In genomic region chr9:86792136-86792535, GRCh38 we compare ENCODE assay signal across 21 cellular contexts.
DNase-seq lines count a peak whose midpoint lies in the region; ATAC-seq, FAIRE-seq and TF ChIP-seq lines count a peak whose summit lies in the region.
"Had no signal": no experiment of that assay in that cellular context is flagged by ENCODE, and none has a peak within 500 bp of the region (broad histone marks: within the 10 kb centered on the region; RNA-seq: fewer than 3 reads in every experiment).

No MANE protein-coding gene starts in this region.

- no peak for FAIRE-seq in bronchial epithelial cell (lab: Jason Lieb, UNC)

- H3K36me3 ChIP-seq in bronchial epithelial cell (ENCODE audit: control insufficient read depth, insufficient read depth, low read length) (no peaks in the 10 kb centered on the region), H7 (replicated peaks; ENCODE audit: control insufficient read depth, insufficient read depth, low read length) (no peaks in the 10 kb centered on the region)
- H3K36me3 ChIP-seq: thoracic aorta had no signal

- no peak overlapping the region for H3K4me3 Mint-ChIP-seq in stimulated activated effector memory CD8-positive, alpha-beta T cell treated with anti-CD3 and anti-CD28 coated beads, Interleukin-12 subunit alpha, Interleukin-12 subunit beta, amount 100 ng/mL, for 72 hours
- H3K4me3 Mint-ChIP-seq: dendritic cell treated with granulocyte-macrophage colony-stimulating factor and Interleukin-4, amounts not matched to agents 40 ng/mL and 50 ng/mL, for 4 days; naive thymus-derived CD8-positive, alpha-beta T cell had no signal

- peak; percentile 39 for DNase-seq in HFF-Myc (ENCODE audit: extremely low read depth, low read depth)
- peak; percentile 47 for DNase-seq in NCI-H226
- DNase-seq in bronchial epithelial cell (ENCODE audit: low read depth): peak; percentile 80
- DNase-seq in stimulated activated effector memory CD8-positive, alpha-beta T cell treated with anti-CD3 and anti-CD28 coated beads, Interleukin-12 subunit alpha, Interleukin-12 subunit beta, amount 100 ng/mL, for 72 hours (ENCODE audit: low spot score in 2 of 2): no peak
- DNase-seq in dedifferentiated amniotic fluid mesenchymal stem cell (ENCODE audit: extremely low spot score): no peak
- no peak for DNase-seq in H7
- DNase-seq: activated CD4-positive, alpha-beta T cell treated with anti-CD3 and anti-CD28 coated beads for 48 hours; activated naive CD4-positive, alpha-beta T cell treated with Interleukin-2 at 50 U/mL for 16 hours; body of pancreas; C1 segment of cervical spinal cord; mesenchymal stem cell; MV-4-11; naive thymus-derived CD8-positive, alpha-beta T cell; NCI-H2029 treated with DMSO at 0.1 percent for 48 hours; NCI-H524; stimulated activated CD4-positive, alpha-beta T cell treated with anti-CD3 and anti-CD28 coated beads, Interleukin-4, amount 100 ng/mL, for 4 hours; stimulated activated CD8-positive, alpha-beta memory T cell treated with anti-CD3 and anti-CD28 coated beads, Interleukin-4, amount 100 ng/mL, for 48 hours had no signal

- H3K4me1 Mint-ChIP-seq in stimulated activated effector memory CD8-positive, alpha-beta T cell treated with anti-CD3 and anti-CD28 coated beads, Interleukin-12 subunit alpha, Interleukin-12 subunit beta, amount 100 ng/mL, for 72 hours: no peaks in the 10 kb centered on the region
- H3K4me1 Mint-ChIP-seq: naive thymus-derived CD8-positive, alpha-beta T cell had no signal

- H3K27ac Mint-ChIP-seq in stimulated activated effector memory CD8-positive, alpha-beta T cell treated with anti-CD3 and anti-CD28 coated beads, Interleukin-12 subunit alpha, Interleukin-12 subunit beta, amount 100 ng/mL, for 72 hours: no peak overlapping the region
- H3K27ac Mint-ChIP-seq: dendritic cell treated with granulocyte-macrophage colony-stimulating factor and Interleukin-4, amounts not matched to agents 40 ng/mL and 50 ng/mL, for 4 days; naive thymus-derived CD8-positive, alpha-beta T cell had no signal

- H3K27me3 ChIP-seq in bronchial epithelial cell (ENCODE audit: control insufficient read depth, insufficient read depth, low read length): no peaks in the 10 kb centered on the region
- no peaks in the 10 kb centered on the region for H3K27me3 ChIP-seq in H7 (ENCODE audit: control insufficient read depth, insufficient read depth, low read length)
- H3K27me3 ChIP-seq: body of pancreas had no signal

- H3K9me3 Mint-ChIP-seq in stimulated activated effector memory CD8-positive, alpha-beta T cell treated with anti-CD3 and anti-CD28 coated beads, Interleukin-12 subunit alpha, Interleukin-12 subunit beta, amount 100 ng/mL, for 72 hours: no peaks in the 10 kb centered on the region
- H3K9me3 Mint-ChIP-seq: dendritic cell treated with granulocyte-macrophage colony-stimulating factor and Interleukin-4, amounts not matched to agents 40 ng/mL and 50 ng/mL, for 4 days; naive thymus-derived CD8-positive, alpha-beta T cell had no signal

- TF ChIP-seq CTCF in HFF-Myc (IDR thresholded peaks at IDR 0.05; ENCODE audit: low read depth, low read length, missing control alignments): no peak
- no peak for TF ChIP-seq CTCF in bronchial epithelial cell (IDR thresholded peaks at IDR 0.05; ENCODE audit: insufficient read depth, low read length, severe bottlenecking)

- H3K36me3 Mint-ChIP-seq in stimulated activated effector memory CD8-positive, alpha-beta T cell treated with anti-CD3 and anti-CD28 coated beads, Interleukin-12 subunit alpha, Interleukin-12 subunit beta, amount 100 ng/mL, for 72 hours: no peaks in the 10 kb centered on the region
- H3K36me3 Mint-ChIP-seq: naive thymus-derived CD8-positive, alpha-beta T cell had no signal

- ATAC-seq in stimulated activated effector memory CD8-positive, alpha-beta T cell treated with anti-CD3 and anti-CD28 coated beads, Interleukin-12 subunit alpha, Interleukin-12 subunit beta, amount 100 ng/mL, for 72 hours: peak; percentile 39
- ATAC-seq in GM19397 (IDR thresholded peaks at IDR 0.05; ENCODE audit: unreplicated experiment): no peak
- ATAC-seq: body of pancreas; naive thymus-derived CD8-positive, alpha-beta T cell had no signal

- H3K4me3 ChIP-seq in HFF-Myc (replicated peaks; ENCODE audit: low read depth, low read length) (no peak overlapping the region), bronchial epithelial cell (ENCODE audit: low read depth, low read length) (no peak overlapping the region), H7 (ENCODE audit: insufficient read depth, low read depth, low read length) (no peak overlapping the region)
- H3K4me3 ChIP-seq: body of pancreas, skin epidermis, thoracic aorta had no signal

Comparison
In these comparisons a context has a peak if more than half of its experiments do, and no peak if none do; other contexts are left out.
1. DNase-seq: peak in HFF-Myc (single experiment), NCI-H226 (single experiment) and bronchial epithelial cell (single experiment); none in stimulated activated effector memory CD8-positive, alpha-beta T cell treated with anti-CD3 and anti-CD28 coated beads, Interleukin-12 subunit alpha, Interleukin-12 subunit beta, amount 100 ng/mL, for 72 hours (0 of 2), dedifferentiated amniotic fluid mesenchymal stem cell (single experiment) and H7 (single experiment).